23 cellular contexts compared by ENCODE assay signal in the genomic region with DNA sequence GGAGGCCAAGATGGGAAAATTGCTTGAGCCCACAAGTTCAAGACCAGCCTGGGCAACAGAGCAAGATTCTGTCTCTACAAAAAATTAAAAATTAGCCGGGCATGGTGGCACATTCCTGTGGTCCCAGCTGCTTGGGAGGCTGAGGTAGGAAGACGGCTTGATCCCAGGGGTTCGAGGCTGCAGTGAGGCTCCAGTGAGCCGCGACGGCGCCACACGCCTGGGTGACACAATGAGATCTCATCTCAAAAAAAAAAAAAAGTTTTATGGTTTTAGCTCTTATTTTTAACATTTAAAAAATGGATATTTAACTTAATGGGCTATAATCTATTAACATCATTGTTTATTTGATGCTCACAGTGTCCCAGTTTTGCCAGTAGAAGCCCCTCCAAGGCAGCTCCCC.
"Had no signal": no experiment of that assay in that cellular context is flagged by ENCODE, and none has a peak within 500 bp of the region (broad histone marks: within the 10 kb centered on the region; RNA-seq: fewer than 3 reads in every experiment).

No MANE protein-coding gene starts in this region.

- H3K27ac Mint-ChIP-seq: activated naive CD8-positive, alpha-beta T cell treated with anti-CD3 and anti-CD28 coated beads for 36 hours; activated T-helper 2 cell treated with anti-CD3 and anti-CD28 coated beads, Interferon-gamma antibody, Interleukin-2, Interleukin-4, amounts not matched to agents 10 μg/mL and 5 μg/mL and 100 μg/mL, durations not matched to agents 14 hours and 24 hours and 36 hours; nephron progenitor cell; stimulated activated naive CD8-positive, alpha-beta T cell treated with anti-CD3 and anti-CD28 coated beads, Interleukin-15, Interleukin-2, amounts not matched to agents 100 ng/mL and 50 ng/mL, for 24 hours had no signal

- H3K36me3 ChIP-seq: breast epithelium, colonic mucosa, esophagus muscularis mucosa, pancreas, thyroid gland, upper lobe of right lung had no signal

- H3K27ac ChIP-seq: breast epithelium, colonic mucosa, dorsolateral prefrontal cortex, esophagus muscularis mucosa, pancreas, thyroid gland, upper lobe of right lung had no signal

- ATAC-seq: left ventricle myocardium superior, pancreas, right cardiac atrium, upper lobe of right lung had no signal

- H3K27me3 ChIP-seq: breast epithelium, colonic mucosa, dorsolateral prefrontal cortex, esophagus muscularis mucosa, pancreas, thyroid gland, upper lobe of right lung had no signal

- H3K27me3 Mint-ChIP-seq: activated naive CD8-positive, alpha-beta T cell treated with anti-CD3 and anti-CD28 coated beads for 36 hours; stimulated activated naive CD8-positive, alpha-beta T cell treated with anti-CD3 and anti-CD28 coated beads, Interleukin-15, Interleukin-2, amounts not matched to agents 100 ng/mL and 50 ng/mL, for 24 hours had no signal

- H3K4me1 ChIP-seq: breast epithelium, colonic mucosa, pancreas had no signal

- H3K4me3 Mint-ChIP-seq: activated naive CD8-positive, alpha-beta T cell treated with anti-CD3 and anti-CD28 coated beads for 36 hours; nephron progenitor cell; stimulated activated naive CD8-positive, alpha-beta T cell treated with anti-CD3 and anti-CD28 coated beads, Interleukin-15, Interleukin-2, amounts not matched to agents 100 ng/mL and 50 ng/mL, for 24 hours had no signal

- H3K4me3 ChIP-seq: breast epithelium, colonic mucosa, dorsolateral prefrontal cortex, esophagus muscularis mucosa, pancreas, thyroid gland, upper lobe of right lung had no signal

- DNase-seq: activated CD4-positive, alpha-beta T cell treated with anti-CD3 and anti-CD28 coated beads for 4 hours; activated CD4-positive, alpha-beta T cell treated with anti-CD3 and anti-CD28 coated beads, Interleukin-2, amount 50 U/mL, for 48 hours; activated CD4-positive, CD25-positive, alpha-beta regulatory T cell; activated naive CD4-positive, alpha-beta T cell; activated naive CD8-positive, alpha-beta T cell treated with anti-CD3 and anti-CD28 coated beads for 36 hours; colonic mucosa; dorsolateral prefrontal cortex; hippocampal formation; left ventricle myocardium superior; mammary epithelial cell; midbrain; nephron progenitor cell; pancreas; right cardiac atrium; stimulated activated CD4-positive, alpha-beta T cell treated with anti-CD3 and anti-CD28 coated beads, Interleukin-12 subunit alpha, Interleukin-12 subunit beta, amount 100 ng/mL, for 4 hours; stimulated activated CD4-positive, alpha-beta T cell treated with anti-CD3 and anti-CD28 coated beads, Interleukin-4, amount 100 ng/mL, for 4 hours; substantia nigra; thyroid gland; upper lobe of right lung had no signal

- H3K9me3 Mint-ChIP-seq: activated naive CD8-positive, alpha-beta T cell treated with anti-CD3 and anti-CD28 coated beads for 36 hours; activated T-helper 2 cell treated with anti-CD3 and anti-CD28 coated beads, Interferon-gamma antibody, Interleukin-2, Interleukin-4, amounts not matched to agents 10 μg/mL and 5 μg/mL and 100 μg/mL, durations not matched to agents 14 hours and 24 hours and 36 hours; stimulated activated naive CD8-positive, alpha-beta T cell treated with anti-CD3 and anti-CD28 coated beads, Interleukin-15, Interleukin-2, amounts not matched to agents 100 ng/mL and 50 ng/mL, for 24 hours had no signal
